Comparison of ENCODE assay signal across 18 cellular contexts in the genomic region with DNA sequence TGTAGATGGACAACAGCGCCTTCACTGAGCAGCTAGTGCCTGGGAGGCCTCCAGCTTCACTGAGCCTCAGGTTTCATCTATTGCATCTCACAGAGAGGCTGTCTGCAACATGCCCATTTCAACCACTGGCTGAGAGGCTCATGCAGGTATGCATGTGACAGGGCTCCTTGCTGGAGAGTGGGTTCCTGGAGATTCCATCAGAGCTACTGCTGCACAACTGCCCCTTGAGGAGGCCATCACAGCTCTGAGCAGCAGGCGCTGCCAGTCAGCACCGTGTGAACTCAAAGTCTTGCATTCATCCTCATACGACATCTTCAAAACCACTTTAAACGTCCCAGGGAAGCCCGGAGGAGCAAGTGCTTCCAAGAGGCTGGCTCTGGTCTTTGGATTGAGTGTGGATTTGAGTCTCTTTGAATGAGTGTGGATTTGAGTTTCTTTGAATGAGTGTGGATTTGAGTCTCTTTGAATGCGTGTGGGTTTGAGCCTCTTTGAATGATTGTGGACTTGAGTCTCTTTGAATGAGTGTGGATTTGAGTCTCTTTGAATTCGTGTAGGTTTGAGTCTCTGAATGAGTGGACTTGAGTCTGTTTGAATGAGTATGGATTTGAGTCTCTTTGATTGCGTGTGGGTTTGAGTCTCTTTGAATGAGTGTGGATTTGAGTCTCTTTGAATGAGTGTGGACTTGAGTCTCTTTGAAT. TPM values are rescaled to one million over a fixed set of nuclear protein-coding genes. Genes with fewer than 3 reads are reported as not detected.
A peak's percentile ranks its signal among the peaks of the same experiment; 100 is the strongest.
DNase-seq lines count a peak whose midpoint lies in the region; ATAC-seq and TF ChIP-seq lines count a peak whose summit lies in the region.
"Had no signal": no experiment of that assay in that cellular context is flagged by ENCODE, and none has a peak within 500 bp of the region (broad histone marks: within the 10 kb centered on the region; RNA-seq: fewer than 3 reads in every experiment).

No MANE protein-coding gene starts in this region.

- H3K27me3 Mint-ChIP-seq in natural killer cell treated with Interleukin-12 subunit alpha and Interleukin-12 subunit beta and Interleukin-15 and Interleukin-18, amount 100 ng/mL, for 72 hours: no peaks in the 10 kb centered on the region
- no peaks in the 10 kb centered on the region for H3K27me3 Mint-ChIP-seq in natural killer cell (ENCODE audit: low read depth in 2 of 2)
- no peaks in the 10 kb centered on the region for H3K27me3 Mint-ChIP-seq in activated T-helper 17 cell treated with anti-CD3 and anti-CD28 coated beads, Interleukin-2, amount 50 U/mL, for 72 hours
- H3K27me3 Mint-ChIP-seq: activated naive CD8-positive, alpha-beta T cell had no signal

- peak; percentile 61 to 86 for ATAC-seq in natural killer cell treated with Interleukin-12 subunit alpha and Interleukin-12 subunit beta and Interleukin-15 and Interleukin-18, amount 100 ng/mL, for 72 hours
- ATAC-seq in natural killer cell (no peak), HG02870 (IDR thresholded peaks at IDR 0.05; ENCODE audit: unreplicated experiment) (peak; percentile 67), GM19463 (IDR thresholded peaks at IDR 0.05; ENCODE audit: unreplicated experiment) (no peak)
- peak; percentile 70 for ATAC-seq in activated T-helper 17 cell treated with anti-CD3 and anti-CD28 coated beads, Interleukin-2, amount 50 U/mL, for 72 hours (replicated peaks)
- ATAC-seq: CD8-positive, alpha-beta T cell; left colon had no signal

- H3K36me3 Mint-ChIP-seq in natural killer cell treated with Interleukin-12 subunit alpha and Interleukin-12 subunit beta and Interleukin-15 and Interleukin-18, amount 100 ng/mL, for 72 hours: no peaks in the 10 kb centered on the region
- H3K36me3 Mint-ChIP-seq in natural killer cell: no peaks in the 10 kb centered on the region
- peaks cover 9% of the 10 kb centered on the region for H3K36me3 Mint-ChIP-seq in activated T-helper 17 cell treated with anti-CD3 and anti-CD28 coated beads, Interleukin-2, amount 50 U/mL, for 72 hours (ENCODE audit: low read depth)

- H3K9me3 Mint-ChIP-seq in natural killer cell treated with Interleukin-12 subunit alpha and Interleukin-12 subunit beta and Interleukin-15 and Interleukin-18, amount 100 ng/mL, for 72 hours: no peaks in the 10 kb centered on the region
- no peaks in the 10 kb centered on the region for H3K9me3 Mint-ChIP-seq in natural killer cell
- no peaks in the 10 kb centered on the region for H3K9me3 Mint-ChIP-seq in activated T-helper 17 cell treated with anti-CD3 and anti-CD28 coated beads, Interleukin-2, amount 50 U/mL, for 72 hours
- H3K9me3 Mint-ChIP-seq: CD8-positive, alpha-beta T cell; nephron progenitor cell had no signal

- peaks cover under 1 to 5% of the 10 kb centered on the region in 2 donors for H3K4me1 Mint-ChIP-seq in natural killer cell treated with Interleukin-12 subunit alpha and Interleukin-12 subunit beta and Interleukin-15 and Interleukin-18, amount 100 ng/mL, for 72 hours (ENCODE audit: low read depth in 2 of 2)
- peaks cover 0 to 6% of the 10 kb centered on the region in 2 donors for H3K4me1 Mint-ChIP-seq in natural killer cell
- peaks cover 1% of the 10 kb centered on the region for H3K4me1 Mint-ChIP-seq in activated T-helper 17 cell treated with anti-CD3 and anti-CD28 coated beads, Interleukin-2, amount 50 U/mL, for 72 hours
- H3K4me1 Mint-ChIP-seq: nephron progenitor cell had no signal

- intact Hi-C loops in natural killer cell (cut with micrococcal nuclease): no loop called here

- DNase-seq in natural killer cell treated with Interleukin-12 subunit alpha and Interleukin-12 subunit beta and Interleukin-15 and Interleukin-18, amount 100 ng/mL, for 72 hours (ENCODE audit: low spot score): no peak
- DNase-seq in natural killer cell (no peak), ureter (ENCODE audit: low spot score) (peak; percentile 15), cerebellar cortex (ENCODE audit: low spot score) (no peak)
- DNase-seq: DMS53; GM23248; left colon; NCI-H1436 treated with DMSO at 0.1 percent for 48 hours; NCI-H2171; NCI-H69; nephron progenitor cell; stimulated activated CD4-positive, alpha-beta T cell treated with anti-CD3 and anti-CD28 coated beads, Interleukin-2, amount 100 ng/mL, for 48 hours; testis had no signal

- no peak for TF ChIP-seq CTCF in natural killer cell (IDR thresholded peaks at IDR 0.05)

- no peak overlapping the region for H3K4me3 Mint-ChIP-seq in natural killer cell treated with Interleukin-12 subunit alpha and Interleukin-12 subunit beta and Interleukin-15 and Interleukin-18, amount 100 ng/mL, for 72 hours
- H3K4me3 Mint-ChIP-seq in natural killer cell: no peak overlapping the region
- no peak overlapping the region for H3K4me3 Mint-ChIP-seq in activated T-helper 17 cell treated with anti-CD3 and anti-CD28 coated beads, Interleukin-2, amount 50 U/mL, for 72 hours
- H3K4me3 Mint-ChIP-seq: activated naive CD8-positive, alpha-beta T cell; CD8-positive, alpha-beta T cell; nephron progenitor cell had no signal

- no peak overlapping the region for H3K27ac Mint-ChIP-seq in natural killer cell treated with Interleukin-12 subunit alpha and Interleukin-12 subunit beta and Interleukin-15 and Interleukin-18, amount 100 ng/mL, for 72 hours
- H3K27ac Mint-ChIP-seq in natural killer cell: no peak overlapping the region
- no peak overlapping the region for H3K27ac Mint-ChIP-seq in activated T-helper 17 cell treated with anti-CD3 and anti-CD28 coated beads, Interleukin-2, amount 50 U/mL, for 72 hours
- H3K27ac Mint-ChIP-seq: activated naive CD8-positive, alpha-beta T cell; CD8-positive, alpha-beta T cell; nephron progenitor cell had no signal

RNA-seq across cellular contexts. Expression of gene P2RY8, which starts 8.7 kb away (rescaled TPM):
- 10 to 100 TPM; 19.5 to 59.1 TPM for total RNA-seq in natural killer cell treated with Interleukin-12 subunit alpha and Interleukin-12 subunit beta and Interleukin-15 and Interleukin-18, amount 100 ng/mL, for 72 hours
- total RNA-seq in natural killer cell (100 to 1,000 TPM in 2 of 3 donors, 10 to 100 TPM in 1; 73.7 to 114 (median 107) TPM), ureter (3.4 TPM)
- total RNA-seq in activated T-helper 17 cell treated with anti-CD3 and anti-CD28 coated beads, Interleukin-2, amount 50 U/mL, for 72 hours: 100 to 1,000 TPM in 1 of 2 donors, 10 to 100 TPM in 1; 89.0 to 105 TPM
- total RNA-seq: GM23248 had no signal

Comparison
In these comparisons a context has a peak if more than half of its experiments do, and no peak if none do; other contexts are left out.
1. ATAC-seq: peak in natural killer cell treated with Interleukin-12 subunit alpha and Interleukin-12 subunit beta and Interleukin-15 and Interleukin-18, amount 100 ng/mL, for 72 hours (2 of 2), HG02870 (single experiment) and activated T-helper 17 cell treated with anti-CD3 and anti-CD28 coated beads, Interleukin-2, amount 50 U/mL, for 72 hours (single experiment); none in natural killer cell (0 of 3) and GM19463 (single experiment).